1 cellular context compared by ENCODE assay signal in the genomic region with DNA sequence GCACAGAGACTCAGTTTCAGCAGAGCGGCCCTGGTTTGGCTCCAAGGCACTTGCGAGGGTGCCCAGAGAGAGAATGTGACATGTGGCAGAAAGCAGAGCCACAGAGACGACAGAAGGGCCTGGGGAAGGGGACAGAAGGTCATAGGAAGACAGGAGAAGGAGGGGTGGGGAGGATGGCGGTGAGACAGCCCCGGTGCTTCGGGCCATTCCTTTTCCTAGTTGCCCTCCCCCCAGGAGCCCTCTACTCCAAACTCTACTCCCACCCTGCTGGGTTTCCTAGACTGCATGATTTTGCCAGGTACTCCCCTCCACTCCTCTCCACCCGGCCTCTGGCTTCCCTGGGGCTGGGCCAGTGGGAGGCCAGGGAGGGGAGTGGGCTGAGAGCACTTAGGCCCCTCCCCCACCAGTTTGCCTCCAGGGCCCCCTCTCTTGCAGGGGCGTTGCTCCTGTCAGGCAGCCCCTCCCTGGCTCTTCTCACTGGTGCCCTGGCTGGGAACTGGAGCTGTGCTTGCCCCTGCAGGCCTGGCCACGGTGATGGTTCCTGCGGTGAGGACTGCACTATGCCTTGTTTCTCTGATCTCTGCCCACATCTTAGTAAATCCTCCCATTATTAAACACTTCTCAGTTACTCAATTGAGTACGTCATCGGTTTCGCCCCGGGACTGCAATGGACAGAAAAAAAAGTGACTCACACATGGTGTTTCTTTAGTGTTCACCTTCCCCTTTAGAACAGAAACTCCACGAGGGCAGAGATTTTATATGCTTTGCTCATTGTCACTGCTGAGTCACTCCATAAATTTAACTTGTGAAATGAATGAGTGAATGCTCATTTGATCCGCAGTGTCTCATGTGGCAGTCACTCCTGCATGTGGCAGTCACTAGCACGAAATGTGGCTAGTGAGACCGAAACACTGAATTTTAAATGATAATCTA.
TF ChIP-seq lines count a peak whose summit lies in the region.

No MANE protein-coding gene starts in this region.

TF ChIP-seq in HepG2, 621 proteins besides CTCF, POLR2A, EP300 and RAD21 (continued from another document):
- TF ChIP-seq ZNF136 (CRISPR knock-in tag; IDR thresholded peaks at IDR 0.05; ENCODE audit: low read depth) (no peak), ZNF335 (CRISPR knock-in tag; IDR thresholded peaks at IDR 0.05) (no peak), FOXO1 (CRISPR knock-in tag; IDR thresholded peaks at IDR 0.05) (no peak), SAP130 (CRISPR knock-in tag; IDR thresholded peaks at IDR 0.05; ENCODE audit: low read depth) (peak; percentile 35; the same call in 1 of the 2 replicates), ZNF235 (CRISPR knock-in tag; IDR thresholded peaks at IDR 0.05; ENCODE audit: borderline replicate concordance) (no peak), KLF6 (CRISPR knock-in tag; IDR thresholded peaks at IDR 0.05) (no peak), IKZF4 (CRISPR knock-in tag; IDR thresholded peaks at IDR 0.05; ENCODE audit: borderline replicate concordance, low read depth, not compliant biosample characterization) (no peak), RBM22 (optimal IDR thresholded peaks at IDR 0.05; ENCODE audit: low read length) (no peak)
- TF ChIP-seq, protein P1, sequence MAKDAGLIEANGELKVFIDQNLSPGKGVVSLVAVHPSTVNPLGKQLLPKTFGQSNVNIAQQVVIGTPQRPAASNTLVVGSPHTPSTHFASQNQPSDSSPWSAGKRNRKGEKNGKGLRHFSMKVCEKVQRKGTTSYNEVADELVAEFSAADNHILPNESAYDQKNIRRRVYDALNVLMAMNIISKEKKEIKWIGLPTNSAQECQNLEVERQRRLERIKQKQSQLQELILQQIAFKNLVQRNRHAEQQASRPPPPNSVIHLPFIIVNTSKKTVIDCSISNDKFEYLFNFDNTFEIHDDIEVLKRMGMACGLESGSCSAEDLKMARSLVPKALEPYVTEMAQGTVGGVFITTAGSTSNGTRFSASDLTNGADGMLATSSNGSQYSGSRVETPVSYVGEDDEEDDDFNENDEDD (CRISPR knock-in tag; IDR thresholded peaks at IDR 0.05; ENCODE audit: borderline replicate concordance), result no peak
- TF ChIP-seq, protein P2, sequence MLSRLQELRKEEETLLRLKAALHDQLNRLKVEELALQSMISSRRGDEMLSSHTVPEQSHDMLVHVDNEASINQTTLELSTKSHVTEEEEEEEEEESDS (CRISPR knock-in tag; IDR thresholded peaks at IDR 0.05; ENCODE audit: borderline replicate concordance), result no peak
- TF ChIP-seq, protein P3, sequence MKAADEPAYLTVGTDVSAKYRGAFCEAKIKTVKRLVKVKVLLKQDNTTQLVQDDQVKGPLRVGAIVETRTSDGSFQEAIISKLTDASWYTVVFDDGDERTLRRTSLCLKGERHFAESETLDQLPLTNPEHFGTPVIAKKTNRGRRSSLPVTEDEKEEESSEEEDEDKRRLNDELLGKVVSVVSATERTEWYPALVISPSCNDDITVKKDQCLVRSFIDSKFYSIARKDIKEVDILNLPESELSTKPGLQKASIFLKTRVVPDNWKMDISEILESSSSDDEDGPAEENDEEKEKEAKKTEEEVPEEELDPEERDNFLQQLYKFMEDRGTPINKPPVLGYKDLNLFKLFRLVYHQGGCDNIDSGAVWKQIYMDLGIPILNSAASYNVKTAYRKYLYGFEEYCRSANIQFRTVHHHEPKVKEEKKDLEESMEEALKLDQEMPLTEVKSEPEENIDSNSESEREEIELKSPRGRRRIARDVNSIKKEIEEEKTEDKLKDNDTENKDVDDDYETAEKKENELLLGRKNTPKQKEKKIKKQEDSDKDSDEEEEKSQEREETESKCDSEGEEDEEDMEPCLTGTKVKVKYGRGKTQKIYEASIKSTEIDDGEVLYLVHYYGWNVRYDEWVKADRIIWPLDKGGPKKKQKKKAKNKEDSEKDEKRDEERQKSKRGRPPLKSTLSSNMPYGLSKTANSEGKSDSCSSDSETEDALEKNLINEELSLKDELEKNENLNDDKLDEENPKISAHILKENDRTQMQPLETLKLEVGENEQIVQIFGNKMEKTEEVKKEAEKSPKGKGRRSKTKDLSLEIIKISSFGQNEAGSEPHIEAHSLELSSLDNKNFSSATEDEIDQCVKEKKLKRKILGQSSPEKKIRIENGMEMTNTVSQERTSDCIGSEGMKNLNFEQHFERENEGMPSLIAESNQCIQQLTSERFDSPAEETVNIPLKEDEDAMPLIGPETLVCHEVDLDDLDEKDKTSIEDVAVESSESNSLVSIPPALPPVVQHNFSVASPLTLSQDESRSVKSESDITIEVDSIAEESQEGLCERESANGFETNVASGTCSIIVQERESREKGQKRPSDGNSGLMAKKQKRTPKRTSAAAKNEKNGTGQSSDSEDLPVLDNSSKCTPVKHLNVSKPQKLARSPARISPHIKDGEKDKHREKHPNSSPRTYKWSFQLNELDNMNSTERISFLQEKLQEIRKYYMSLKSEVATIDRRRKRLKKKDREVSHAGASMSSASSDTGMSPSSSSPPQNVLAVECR (CRISPR knock-in tag; IDR thresholded peaks at IDR 0.05; ENCODE audit: borderline replicate concordance), result 0 out of 2 replicates have a peak, but pooled peaks have one; percentile 43
